In the genomic region with DNA sequence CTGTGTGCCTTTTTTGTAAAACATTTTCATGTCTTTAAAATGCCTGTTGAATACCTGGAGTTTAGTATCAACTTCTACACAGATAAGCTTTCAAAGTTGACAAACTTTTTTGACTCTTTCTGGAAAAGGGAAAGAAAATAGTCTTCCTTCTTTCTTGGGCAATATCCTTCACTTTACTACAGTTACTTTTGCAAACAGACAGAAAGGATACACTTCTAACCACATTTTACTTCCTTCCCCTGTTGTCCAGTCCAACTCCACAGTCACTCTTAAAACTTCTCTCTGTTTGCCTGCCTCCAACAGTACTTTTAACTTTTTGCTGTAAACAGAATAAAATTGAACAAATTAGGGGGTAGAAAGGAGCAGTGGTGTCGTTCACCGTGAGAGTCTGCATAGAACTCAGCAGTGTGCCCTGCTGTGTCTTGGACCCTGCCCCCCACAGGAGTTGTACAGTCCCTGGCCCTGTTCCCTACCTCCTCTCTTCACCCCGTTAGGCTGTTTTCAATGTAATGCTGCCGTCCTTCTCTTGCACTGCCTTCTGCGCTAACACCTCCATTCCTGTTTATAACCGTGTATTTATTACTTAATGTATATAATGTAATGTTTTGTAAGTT, we compare ENCODE assay signal across 11 cellular contexts.
DNase-seq lines count a peak whose midpoint lies in the region; ATAC-seq and TF ChIP-seq lines count a peak whose summit lies in the region.
"Had no signal": no experiment of that assay in that cellular context is flagged by ENCODE, and none has a peak within 500 bp of the region (broad histone marks: within the 10 kb centered on the region; RNA-seq: fewer than 3 reads in every experiment).

No MANE protein-coding gene starts in this region.

- POLR2A ChIA-PET in T-cell (lab: Charles Lee), result interaction anchor here in 1 of 2 donors (0.7 to 1.0 kb wide), 3 partner anchors 10 to 23 kb away, joined by 3 to 4 read pairs (median 4); no protein-coding TSS in a partner anchor

- ATAC-seq in Right ventricle myocardium superior (ENCODE audit: poor library complexity) (peak; percentile 53), T-cell (replicated peaks in 1 of 4) (peak in 1 of 4 experiments; percentile 20), right cardiac atrium (peak in 1 of 2 donors; percentile 44), upper lobe of right lung (peak; percentile 57), GM21786 (IDR thresholded peaks at IDR 0.05; ENCODE audit: unreplicated experiment) (no peak)
- ATAC-seq: foreskin keratinocyte had no signal

- H3K27me3 Mint-ChIP-seq in T-cell, result no peaks in the 10 kb centered on the region

- H3K36me3 ChIP-seq in upper lobe of right lung (peaks cover 31% of the 10 kb centered on the region), H7 (replicated peaks; ENCODE audit: control insufficient read depth, insufficient read depth, low read length) (peaks cover 10% of the 10 kb centered on the region)

- H3K4me1 ChIP-seq in right cardiac atrium (ENCODE audit: control insufficient read depth, insufficient read depth, low read length) (peaks cover 13% of the 10 kb centered on the region), upper lobe of right lung (peaks cover 31% of the 10 kb centered on the region)
- H3K4me1 ChIP-seq: foreskin keratinocyte had no signal

- peaks cover 60 to 84% (median 75%) of the 10 kb centered on the region in 3 donors for H3K4me1 Mint-ChIP-seq in T-cell

- intact Hi-C loops in Right ventricle myocardium superior (cut with DNase I), result no loop called here
- intact Hi-C loops in cardiac septum (cut with DNase I), result loop anchor here (5.0 kb wide), 1 partner anchor 74 kb away; no protein-coding TSS in a partner anchor
- intact Hi-C loops in right cardiac atrium (cut with DNase I), result no loop called here
- intact Hi-C loops in upper lobe of right lung (cut with DNase I), result no loop called here

- DNase-seq in Right ventricle myocardium superior (no peak), cardiac septum (ENCODE audit: low spot score) (no peak), T-cell (no peak), right cardiac atrium (no peak), upper lobe of right lung (no peak), H7 (no peak)
- no peak for DNase-seq in stimulated activated naive CD4-positive, alpha-beta T cell treated with Interleukin-2 at 50 U/mL for 16 hours (lab: John Stamatoyannopoulos, UW)
- DNase-seq: foreskin keratinocyte, NCI-H1436 had no signal

- H3K4me3 Mint-ChIP-seq in T-cell, result peak overlapping the region in 2 of 3 donors; percentile 46 to 56

- H3K9me3 ChIP-seq in right cardiac atrium (ENCODE audit: control insufficient read depth, low read length) (no peaks in the 10 kb centered on the region), upper lobe of right lung (no peaks in the 10 kb centered on the region)

- H3K27ac Mint-ChIP-seq in T-cell, result peak overlapping the region; percentile 86 to 87

- CTCF ChIA-PET in T-cell (lab: Charles Lee), result interaction anchor here in 1 of 2 donors (0.6 to 1.0 kb wide), 2 partner anchors 73 to 400 kb away, joined by 3 to 7 read pairs; no protein-coding TSS in a partner anchor

- no peaks in the 10 kb centered on the region for H3K9me3 Mint-ChIP-seq in T-cell

- no peak overlapping the region for H3K4me3 ChIP-seq in right cardiac atrium (ENCODE audit: low read length)
- H3K4me3 ChIP-seq in upper lobe of right lung, result no peak overlapping the region
- H3K4me3 ChIP-seq in H7 (ENCODE audit: insufficient read depth, low read depth, low read length), result no peak overlapping the region
- H3K4me3 ChIP-seq: lung had no signal

- H3K27ac ChIP-seq in right cardiac atrium (ENCODE audit: low read length) (peak overlapping the region; percentile 68), upper lobe of right lung (peak overlapping the region; percentile 24)
- H3K27ac ChIP-seq: foreskin keratinocyte had no signal

- H3K36me3 Mint-ChIP-seq in T-cell, result peaks cover 41% of the 10 kb centered on the region

- WGBS in right cardiac atrium, result 72% methylated on average over 6 of the region's 6 CpGs

- H3K27me3 ChIP-seq in right cardiac atrium (ENCODE audit: control insufficient read depth, insufficient read depth), result no peaks in the 10 kb centered on the region
- no peaks in the 10 kb centered on the region for H3K27me3 ChIP-seq in upper lobe of right lung
- no peaks in the 10 kb centered on the region for H3K27me3 ChIP-seq in H7 (ENCODE audit: control insufficient read depth, insufficient read depth, low read length)
- H3K27me3 ChIP-seq: foreskin keratinocyte had no signal

- TF ChIP-seq CTCF in upper lobe of right lung (IDR thresholded peaks at IDR 0.05), result no peak
